ENCODE assay signal across 19 cellular contexts in genomic region chr15:89805241-89806216, GRCh38. TPM values are rescaled to one million over a fixed set of nuclear protein-coding genes. Genes with fewer than 3 reads are reported as not detected.
DNase-seq lines count a peak whose midpoint lies in the region; ATAC-seq and TF ChIP-seq lines count a peak whose summit lies in the region.
"Had no signal": no experiment of that assay in that cellular context is flagged by ENCODE, and none has a peak within 500 bp of the region (broad histone marks: within the 10 kb centered on the region; RNA-seq: fewer than 3 reads in every experiment).

No MANE protein-coding gene starts in this region.

- intact Hi-C loops in lower lobe of right lung (cut with DNase I) (no loop called here), spleen (cut with DNase I; ENCODE audit: low total_unique reads) (no loop called here)

- no peaks in the 10 kb centered on the region for H3K9me3 ChIP-seq in lower lobe of right lung
- H3K9me3 ChIP-seq in spleen, result no peaks in the 10 kb centered on the region
- H3K9me3 ChIP-seq: HAP-1 had no signal

- no peak for TF ChIP-seq POLR2A in spleen (IDR thresholded peaks at IDR 0.05)

- no peaks in the 10 kb centered on the region for H3K36me3 Mint-ChIP-seq in activated naive CD4-positive, alpha-beta T cell treated with anti-CD3 and anti-CD28 coated beads, Interleukin-2, amount 10 ng/mL, durations not matched to agents 7 days and 5 days
- H3K36me3 Mint-ChIP-seq: CD4-positive, alpha-beta memory T cell had no signal

- WGBS in spleen, 5 donors, result 84 to 91% (median 87%) methylated on average over 13 to 29 of the region's 29 CpGs

- H3K27ac ChIP-seq in lower lobe of right lung, result no peak overlapping the region
- no peak overlapping the region for H3K27ac ChIP-seq in spleen
- H3K27ac ChIP-seq: HL-60 had no signal

- peak; percentile 14 for DNase-seq in activated naive CD4-positive, alpha-beta T cell treated with anti-CD3 and anti-CD28 coated beads, Interleukin-2, amount 10 ng/mL, durations not matched to agents 7 days and 5 days
- no peak for DNase-seq in activated naive CD4-positive, alpha-beta T cell treated with anti-CD3 and anti-CD28 coated beads, Interleukin-2, amount 50 U/mL, for 16 hours
- no peak for DNase-seq in epithelial cell of proximal tubule (ENCODE audit: low read depth)
- peak; percentile 28 for DNase-seq in lower lobe of right lung
- DNase-seq in spleen, result peak; percentile 66
- DNase-seq in omental fat pad (ENCODE audit: low spot score), result no peak
- no peak for DNase-seq in activated CD4-positive, alpha-beta T cell treated with anti-CD3 and anti-CD28 coated beads, Interleukin-2, amount 50 U/mL, for 1 hour
- DNase-seq: 8988T; Calu3; CD4-positive, alpha-beta memory T cell; DMS53; KBM-7; NCI-H1436; NCI-H2029 treated with DMSO at 0.1 percent for 48 hours; NCI-H748 treated with DMSO at 0.1 percent for 48 hours had no signal

- H3K9me3 Mint-ChIP-seq in activated naive CD4-positive, alpha-beta T cell treated with anti-CD3 and anti-CD28 coated beads, Interleukin-2, amount 10 ng/mL, durations not matched to agents 7 days and 5 days, result no peaks in the 10 kb centered on the region
- H3K9me3 Mint-ChIP-seq: CD4-positive, alpha-beta memory T cell had no signal

- H3K4me1 ChIP-seq in lower lobe of right lung, result no peaks in the 10 kb centered on the region
- H3K4me1 ChIP-seq in spleen, result peaks cover 0 to 17% (median 0%) of the 10 kb centered on the region in 6 donors

- H3K4me1 Mint-ChIP-seq in activated naive CD4-positive, alpha-beta T cell treated with anti-CD3 and anti-CD28 coated beads, Interleukin-2, amount 10 ng/mL, durations not matched to agents 7 days and 5 days, result no peaks in the 10 kb centered on the region
- H3K4me1 Mint-ChIP-seq: CD4-positive, alpha-beta memory T cell had no signal

- H3K27me3 ChIP-seq in lower lobe of right lung (ENCODE audit: low read depth), result no peaks in the 10 kb centered on the region
- peaks cover 0 to 32% (median 0%) of the 10 kb centered on the region in 7 donors for H3K27me3 ChIP-seq in spleen (replicated peaks in 1 of 7)

- TF ChIP-seq CTCF in epithelial cell of proximal tubule (conservative IDR thresholded peaks at IDR 0.05; ENCODE audit: low read depth, low read length) (no peak), lower lobe of right lung (IDR thresholded peaks at IDR 0.05) (no peak), spleen (IDR thresholded peaks at IDR 0.05 in 8 of 11, conservative IDR thresholded peaks at IDR 0.05 in 3 of 11) (no peak), omental fat pad (IDR thresholded peaks at IDR 0.05) (no peak)

- no peak for ATAC-seq in lower lobe of right lung
- ATAC-seq in omental fat pad (ENCODE audit: low FRiP score), result no peak
- no peak for ATAC-seq in HG02763 (IDR thresholded peaks at IDR 0.05; ENCODE audit: unreplicated experiment)

- CTCF ChIA-PET in activated naive CD4-positive, alpha-beta T cell treated with anti-CD3 and anti-CD28 coated beads, Interleukin-2, amount 10 ng/mL, durations not matched to agents 7 days and 5 days (lab: Charles Lee), result no interaction called here

- H3K4me3 ChIP-seq in epithelial cell of proximal tubule (ENCODE audit: low read depth, low read length) (peak overlapping the region; percentile 3), lower lobe of right lung (no peak overlapping the region), spleen (no peak overlapping the region)
- H3K4me3 ChIP-seq: HAP-1 had no signal

- peaks cover 5% of the 10 kb centered on the region for H3K27me3 Mint-ChIP-seq in activated naive CD4-positive, alpha-beta T cell treated with anti-CD3 and anti-CD28 coated beads, Interleukin-2, amount 10 ng/mL, durations not matched to agents 7 days and 5 days

- no peak overlapping the region for H3K27ac Mint-ChIP-seq in activated naive CD4-positive, alpha-beta T cell treated with anti-CD3 and anti-CD28 coated beads, Interleukin-2, amount 10 ng/mL, durations not matched to agents 7 days and 5 days
- H3K27ac Mint-ChIP-seq: CD4-positive, alpha-beta memory T cell had no signal

- H3K36me3 ChIP-seq in lower lobe of right lung, result peaks cover 24% of the 10 kb centered on the region
- H3K36me3 ChIP-seq in spleen, result peaks cover 0 to 70% (median 0%) of the 10 kb centered on the region in 6 donors
- H3K36me3 ChIP-seq: HAP-1 had no signal

- no peak overlapping the region for H3K4me3 Mint-ChIP-seq in activated naive CD4-positive, alpha-beta T cell treated with anti-CD3 and anti-CD28 coated beads, Interleukin-2, amount 10 ng/mL, durations not matched to agents 7 days and 5 days
- H3K4me3 Mint-ChIP-seq: CD4-positive, alpha-beta memory T cell had no signal

RNA-seq across cellular contexts. Expression of gene ANPEP, which starts 9.1 kb away (rescaled TPM):
- 8.6 and 44.9 TPM in 2 replicates for total RNA-seq in epithelial cell of proximal tubule
- total RNA-seq in lower lobe of right lung, result 104 TPM
- 100 to 1,000 TPM in 1 of 7 donors, 10 to 100 TPM in 6; 16.6 to 226 (median 35.1) TPM for total RNA-seq in spleen
- 10 to 100 TPM in 1 of 3 donors, 1 to 10 TPM in 2; 1.3 to 11.0 (median 7.7) TPM for polyA plus RNA-seq in spleen
- 100 to 1,000 TPM in 1 of 4 donors, 10 to 100 TPM in 3; 33.6 to 107 (median 71.9) TPM for total RNA-seq in omental fat pad
- polyA plus RNA-seq: CD4-positive, alpha-beta memory T cell had no signal

RNA-seq across cellular contexts. Expression of gene MESP2, which starts 29.4 kb away (rescaled TPM):
- total RNA-seq in epithelial cell of proximal tubule (1.1 and 2.5 TPM in 2 replicates), lower lobe of right lung (not detected), spleen (not detected), omental fat pad (under 1 TPM in 1 of 4 donors, not detected in 3; 0.48 TPM)
- polyA plus RNA-seq in spleen, result under 1 TPM in 1 of 3 donors, not detected in 2; 0.05 TPM
- total RNA-seq: Calu3; CD4-positive, alpha-beta memory T cell; NCI-H460 had no signal
- polyA plus RNA-seq: CD4-positive, alpha-beta memory T cell had no signal

RNA-seq across cellular contexts. Expression of gene MESP1, which starts 54.5 kb away (rescaled TPM):
- total RNA-seq in epithelial cell of proximal tubule (1.9 and 2.7 TPM in 2 replicates), lower lobe of right lung (0.53 TPM), spleen (1 to 10 TPM in 1 of 7 donors, under 1 TPM in 6; 0.19 to 1.0 (median 0.60) TPM), omental fat pad (10 to 100 TPM in 1 of 4 donors, 1 to 10 TPM in 3; 4.0 to 16.2 (median 6.5) TPM)
- 1 to 10 TPM in 1 of 3 donors, under 1 TPM in 2; 0.45 to 1.2 (median 0.61) TPM for polyA plus RNA-seq in spleen

Comparison
In these comparisons a context has a peak if more than half of its experiments do, and no peak if none do; other contexts are left out.
1. DNase-seq: peak in activated naive CD4-positive, alpha-beta T cell treated with anti-CD3 and anti-CD28 coated beads, Interleukin-2, amount 10 ng/mL, durations not matched to agents 7 days and 5 days (single experiment), lower lobe of right lung (single experiment) and spleen (single experiment); none in activated naive CD4-positive, alpha-beta T cell treated with anti-CD3 and anti-CD28 coated beads, Interleukin-2, amount 50 U/mL, for 16 hours (single experiment), epithelial cell of proximal tubule (single experiment), omental fat pad (single experiment) and activated CD4-positive, alpha-beta T cell treated with anti-CD3 and anti-CD28 coated beads, Interleukin-2, amount 50 U/mL, for 1 hour (single experiment).